In the genomic region with DNA sequence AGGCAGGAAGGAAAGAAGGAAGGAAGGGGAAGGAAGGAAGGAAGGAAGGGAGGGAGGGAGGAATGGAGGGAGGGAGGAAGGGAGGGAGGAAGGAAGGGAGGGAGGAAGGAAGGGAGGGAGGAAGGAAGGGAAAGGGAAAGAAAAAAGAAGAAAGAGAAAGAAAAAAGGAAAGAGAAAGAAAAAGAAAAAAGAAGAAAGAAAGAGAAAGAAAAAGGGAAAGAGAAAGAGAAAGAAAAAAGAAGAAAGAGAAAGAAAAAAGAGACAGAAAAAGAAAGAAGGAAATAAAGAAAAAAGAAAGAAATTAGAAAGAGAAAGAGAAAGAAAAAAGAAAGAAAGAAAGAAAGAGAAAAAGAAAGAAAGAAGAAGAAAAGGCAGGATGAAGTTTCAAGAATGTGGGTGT, we compare ENCODE assay signal across 11 cellular contexts.
"Had no signal": no experiment of that assay in that cellular context is flagged by ENCODE, and none has a peak within 500 bp of the region (broad histone marks: within the 10 kb centered on the region; RNA-seq: fewer than 3 reads in every experiment).

No MANE protein-coding gene starts in this region.

- H3K4me3 ChIP-seq: GM23248, GM23338, HAP-1 had no signal

- H2AFZ ChIP-seq: GM23248, GM23338 had no signal

- H3K4me1 Mint-ChIP-seq: GM23338, H9 had no signal

- H3K4me3 Mint-ChIP-seq: GM23338, H9, HFFc6 had no signal

- H3K9me3 ChIP-seq: HAP-1 had no signal

- ATAC-seq: GM23338, HCT116 had no signal

- H3K27ac Mint-ChIP-seq: GM23338, H9, HFFc6 had no signal

- H3K36me3 ChIP-seq: HAP-1 had no signal

- H3K4me2 ChIP-seq: GM23338 had no signal

- H3K27ac ChIP-seq: GM23248 had no signal

- DNase-seq: GM23248, GOT3, H7, H9, HCEC 1CT, HFFc6 had no signal

- H3K4me1 ChIP-seq: HAP-1 had no signal

- H3K9ac ChIP-seq: GM23248 had no signal

- H3K9me3 Mint-ChIP-seq: GM23338, HFFc6 had no signal

- FAIRE-seq: H1, H54 had no signal
